9 cellular contexts compared by ENCODE assay signal in genomic region chr6:31114540-31114876, GRCh38. TPM values are rescaled to one million over a fixed set of nuclear protein-coding genes. Genes with fewer than 3 reads are reported as not detected.
DNase-seq lines count a peak whose midpoint lies in the region; ATAC-seq and TF ChIP-seq lines count a peak whose summit lies in the region.
"Had no signal": no experiment of that assay in that cellular context is flagged by ENCODE, and none has a peak within 500 bp of the region (broad histone marks: within the 10 kb centered on the region; RNA-seq: fewer than 3 reads in every experiment).

A gene with protein sequence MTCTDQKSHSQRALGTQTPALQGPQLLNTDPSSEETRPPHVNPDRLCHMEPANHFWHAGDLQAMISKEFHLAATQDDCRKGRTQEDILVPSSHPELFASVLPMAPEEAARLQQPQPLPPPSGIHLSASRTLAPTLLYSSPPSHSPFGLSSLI (plus strand): TSS chr6:31114800. CDS start chr6:31129633, 14,833 bp downstream.

- POLR2A ChIA-PET in naive thymus-derived CD4-positive, alpha-beta T cell (lab: Charles Lee), result interaction anchor here (0.7 to 2.6 kb wide), 4 partner anchors 11 to 1481 kb away, joined by 3 to 11 read pairs (median 4); no protein-coding TSS in a partner anchor

- no peaks in the 10 kb centered on the region for H3K36me3 ChIP-seq in SJCRH30
- H3K36me3 ChIP-seq in osteoblast (ENCODE audit: insufficient read depth, low read length), result no peaks in the 10 kb centered on the region
- H3K36me3 ChIP-seq in naive thymus-derived CD4-positive, alpha-beta T cell (ENCODE audit: control insufficient read depth in 2 of 3, insufficient read depth in 3 of 3, low read length in 3 of 3), result no peaks in the 10 kb centered on the region

- peak within 1 kb of the TSS in 2 of 9 donors; percentile 32 to 76 for H3K27ac Mint-ChIP-seq in naive thymus-derived CD4-positive, alpha-beta T cell
- H3K27ac Mint-ChIP-seq: T-helper 1 cell treated with Interleukin-12 subunit alpha and Interleukin-12 subunit beta and Interleukin-4 antibody, amounts not matched to agents 30 μg/mL and 1 μg/mL, for 36 hours had no signal

- peak within 1 kb of the TSS; percentile 64 for H3K4me2 ChIP-seq in osteoblast (ENCODE audit: insufficient read depth, low read length)

- H3K27ac ChIP-seq in SJCRH30 (peak within 1 kb of the TSS; percentile 55), osteoblast (ENCODE audit: low read depth, low read length) (peak within 1 kb of the TSS; percentile 43)
- H3K27ac ChIP-seq in naive thymus-derived CD4-positive, alpha-beta T cell (ENCODE audit: low read depth, low read length), result no peak within 1 kb of the TSS

- peaks cover 0 to 19% (median 5%) of the 10 kb centered on the region in 7 donors for H3K4me1 Mint-ChIP-seq in naive thymus-derived CD4-positive, alpha-beta T cell

- peak within 1 kb of the TSS in 2 of 10 donors; percentile 28 to 46 for H3K4me3 Mint-ChIP-seq in naive thymus-derived CD4-positive, alpha-beta T cell
- H3K4me3 Mint-ChIP-seq: T-helper 1 cell treated with Interleukin-12 subunit alpha and Interleukin-12 subunit beta and Interleukin-4 antibody, amounts not matched to agents 30 μg/mL and 1 μg/mL, for 36 hours had no signal

- no peaks in the 10 kb centered on the region for H3K27me3 ChIP-seq in SJCRH30
- H3K27me3 ChIP-seq in osteoblast (ENCODE audit: insufficient read depth, low read length), result peaks cover 23% of the 10 kb centered on the region
- H3K27me3 ChIP-seq in naive thymus-derived CD4-positive, alpha-beta T cell (ENCODE audit: control insufficient read depth in 2 of 2, insufficient read depth in 2 of 2, low read length in 2 of 2), result no peaks in the 10 kb centered on the region

- CTCF ChIA-PET in naive thymus-derived CD4-positive, alpha-beta T cell (lab: Charles Lee), result interaction anchor here (0.7 to 5.3 kb wide), 10 partner anchors 12 to 284 kb away, joined by 3 to 27 read pairs (median 4); no protein-coding TSS in a partner anchor

- TF ChIP-seq CTCF in foreskin fibroblast (IDR thresholded peaks at IDR 0.05; ENCODE audit: low read depth, low read length) (no peak), osteoblast (IDR thresholded peaks at IDR 0.05; ENCODE audit: extremely low read depth, low read depth, low read length) (no peak)

- no peaks in the 10 kb centered on the region for H3K9me3 ChIP-seq in SJCRH30 (replicated peaks)
- no peaks in the 10 kb centered on the region for H3K9me3 ChIP-seq in osteoblast (ENCODE audit: low read depth, low read length)
- no peaks in the 10 kb centered on the region for H3K9me3 ChIP-seq in naive thymus-derived CD4-positive, alpha-beta T cell (ENCODE audit: control insufficient read depth in 2 of 3, low read length in 3 of 3)

- DNase-seq in AG20443 (ENCODE audit: low spot score) (peak; percentile 94), SJCRH30 (peak; percentile 70 to 75), foreskin fibroblast (peak; percentile 95 to 98), osteoblast (ENCODE audit: insufficient read length, low spot score, missing footprints) (peak; percentile 97), mesenteric fat pad (ENCODE audit: low spot score) (no peak)
- DNase-seq in activated T-cell treated with anti-CD3 and anti-CD28 coated beads, Interleukin-2, amount 50 U/mL, for 48 hours, result no peak
- no peak for DNase-seq in naive thymus-derived CD4-positive, alpha-beta T cell
- no peak for DNase-seq in activated CD4-positive, alpha-beta T cell treated with anti-CD3 and anti-CD28 coated beads for 48 hours

- H2AFZ ChIP-seq in osteoblast (ENCODE audit: low read length), result peak within 1 kb of the TSS; percentile 49

- intact Hi-C loops in naive thymus-derived CD4-positive, alpha-beta T cell (cut with micrococcal nuclease), result no loop called here

- no peaks in the 10 kb centered on the region for H4K20me1 ChIP-seq in osteoblast (ENCODE audit: insufficient read depth, low read length)

- H3K4me3 ChIP-seq in SJCRH30 (peak within 1 kb of the TSS; percentile 20; the same call in 1 of the 2 replicates), foreskin fibroblast (ENCODE audit: low read depth in 1 of 2, low read length in 2 of 2) (peak within 1 kb of the TSS; percentile 38 to 52), osteoblast (ENCODE audit: insufficient read depth, low read length) (peak within 1 kb of the TSS; percentile 51)
- no peak within 1 kb of the TSS for H3K4me3 ChIP-seq in naive thymus-derived CD4-positive, alpha-beta T cell (ENCODE audit: low read length)

- no peaks in the 10 kb centered on the region for H3K79me2 ChIP-seq in osteoblast (ENCODE audit: insufficient read depth, low read length)

- peaks cover 4 to 28% (median 9%) of the 10 kb centered on the region in 5 donors for H3K27me3 Mint-ChIP-seq in naive thymus-derived CD4-positive, alpha-beta T cell

- peaks cover 49% of the 10 kb centered on the region for H3K4me1 ChIP-seq in SJCRH30
- peaks cover 18% of the 10 kb centered on the region for H3K4me1 ChIP-seq in osteoblast (ENCODE audit: insufficient read depth, low read length)
- H3K4me1 ChIP-seq in naive thymus-derived CD4-positive, alpha-beta T cell (ENCODE audit: control insufficient read depth in 2 of 2, insufficient read depth in 2 of 2, low read length in 2 of 2), result no peaks in the 10 kb centered on the region

- ATAC-seq in naive thymus-derived CD4-positive, alpha-beta T cell, result no peak

- H3K36me3 Mint-ChIP-seq in naive thymus-derived CD4-positive, alpha-beta T cell, result no peaks in the 10 kb centered on the region

- H3K9me3 Mint-ChIP-seq in naive thymus-derived CD4-positive, alpha-beta T cell, result no peaks in the 10 kb centered on the region
- H3K9me3 Mint-ChIP-seq: T-helper 1 cell treated with Interleukin-12 subunit alpha and Interleukin-12 subunit beta and Interleukin-4 antibody, amounts not matched to agents 30 μg/mL and 1 μg/mL, for 36 hours had no signal

RNA-seq across cellular contexts. Expression of the gene that starts here (rescaled TPM):
- 0.48 and 0.67 TPM in 2 replicates for total RNA-seq in SJCRH30 (2014; rRNA removed; shearing (Covaris generic))
- total RNA-seq in osteoblast (1.2 and 2.2 TPM in 2 replicates), mesenteric fat pad (0.45 TPM)
- not detected for total RNA-seq in naive thymus-derived CD4-positive, alpha-beta T cell
- polyA plus RNA-seq in naive thymus-derived CD4-positive, alpha-beta T cell, result not detected

Comparison
In these comparisons a context has a peak if more than half of its experiments do, and no peak if none do; other contexts are left out.
1. Peak in DNase-seq, H3K4me3 ChIP-seq and H3K27ac ChIP-seq in SJCRH30; RNA of the gene not detected or under 1 TPM.
2. DNase-seq: peak in AG20443 (single experiment), foreskin fibroblast (2 of 2) and osteoblast (single experiment); none in activated T-cell treated with anti-CD3 and anti-CD28 coated beads, Interleukin-2, amount 50 U/mL, for 48 hours (0 of 2), mesenteric fat pad (single experiment), naive thymus-derived CD4-positive, alpha-beta T cell (0 of 9) and activated CD4-positive, alpha-beta T cell treated with anti-CD3 and anti-CD28 coated beads for 48 hours (single experiment).